In the genomic region with DNA sequence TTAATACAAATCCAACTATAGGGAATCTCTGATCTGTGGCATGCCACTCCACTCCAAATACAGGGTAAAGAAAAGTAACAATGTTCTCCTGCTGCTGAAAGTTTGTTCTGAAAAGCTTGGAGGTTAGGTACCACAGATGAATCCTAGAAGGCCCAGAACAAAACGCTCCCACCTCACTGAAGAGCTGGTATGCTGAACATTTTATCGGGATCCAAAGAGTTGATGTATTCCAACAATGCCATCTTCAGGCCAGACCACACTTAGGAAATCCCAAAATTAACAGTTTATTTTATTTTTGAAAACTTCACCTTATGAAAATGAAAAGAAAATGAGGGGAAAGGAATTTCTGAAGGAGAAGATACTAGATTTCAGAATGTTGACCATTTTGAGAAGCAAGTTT, we compare ENCODE assay signal across 11 cellular contexts.
DNase-seq lines count a peak whose midpoint lies in the region; ATAC-seq and TF ChIP-seq lines count a peak whose summit lies in the region.
"Had no signal": no experiment of that assay in that cellular context is flagged by ENCODE, and none has a peak within 500 bp of the region (broad histone marks: within the 10 kb centered on the region; RNA-seq: fewer than 3 reads in every experiment).

No MANE protein-coding gene starts in this region.

- H3K4me3 ChIP-seq in heart right ventricle, result no peak overlapping the region
- H3K4me3 ChIP-seq in lower leg skin (ENCODE audit: low read depth, poor library complexity, severe bottlenecking), result no peak overlapping the region

- intact Hi-C loops in heart right ventricle (cut with DNase I) (loop anchor here in 1 of 10 donors (10.0 kb wide), 1 partner anchor 144 kb away; a partner anchor contains a TSS), sciatic nerve (cut with DNase I) (no loop called here), lower leg skin (cut with DNase I; ENCODE audit: low total_unique reads) (no loop called here)

- no peaks in the 10 kb centered on the region for H3K36me3 ChIP-seq in heart right ventricle

- TF ChIP-seq CTCF in heart right ventricle (IDR thresholded peaks at IDR 0.05) (peak in 7 of 9 donors; percentile 6 to 44 (median 33)), lower leg skin (IDR thresholded peaks at IDR 0.05) (no peak)

- no peaks in the 10 kb centered on the region for H3K27me3 ChIP-seq in heart right ventricle

- H3K27ac ChIP-seq in heart right ventricle, result no peak overlapping the region

- ATAC-seq in heart right ventricle, result peak in 2 of 8 donors; percentile 58 to 68
- ATAC-seq in sciatic nerve, result peak; percentile 89

- WGBS in heart right ventricle, 2 donors, result 41 to 48% methylated on average over 2 of the region's 2 CpGs
- 48 to 67% methylated on average over 2 of the region's 2 CpGs for WGBS in lower leg skin, 2 donors

- H3K9me3 ChIP-seq in heart right ventricle, result no peaks in the 10 kb centered on the region

- no peaks in the 10 kb centered on the region for H3K4me1 ChIP-seq in heart right ventricle

- no peak for TF ChIP-seq POLR2A in lower leg skin (IDR thresholded peaks at IDR 0.05)

- peak; percentile 1 for DNase-seq in NCI-H1694 (lab: John Stamatoyannopoulos, UW)
- no peak for DNase-seq in NCI-H1694 treated with DMSO at 0.1 percent for 48 hours (lab: John Stamatoyannopoulos, UW)
- peak; percentile 0 for DNase-seq in SW480 (ENCODE audit: low spot score)
- no peak for DNase-seq in heart right ventricle
- DNase-seq in sciatic nerve (ENCODE audit: low spot score), result no peak
- DNase-seq in lower leg skin (ENCODE audit: low spot score in 2 of 2), result no peak
- no peak for DNase-seq in stimulated activated CD4-positive, alpha-beta T cell treated with anti-CD3 and anti-CD28 coated beads, Interleukin-2, amount 100 ng/mL, for 24 hours
- DNase-seq in NAMALWA (ENCODE audit: low spot score), result no peak
- DNase-seq: activated CD4-positive, alpha-beta T cell treated with anti-CD3 and anti-CD28 coated beads for 4 hours; HCEC 1CT; NCI-H1092 treated with DMSO at 0.1 percent for 48 hours had no signal

Comparison
In these comparisons a context has a peak if more than half of its experiments do, and no peak if none do; other contexts are left out.
1. DNase-seq: peak in NCI-H1694 (single experiment) and SW480 (single experiment); none in NCI-H1694 treated with DMSO at 0.1 percent for 48 hours (single experiment), heart right ventricle (0 of 2), sciatic nerve (single experiment), lower leg skin (0 of 2), stimulated activated CD4-positive, alpha-beta T cell treated with anti-CD3 and anti-CD28 coated beads, Interleukin-2, amount 100 ng/mL, for 24 hours (0 of 2) and NAMALWA (single experiment).
2. CTCF ChIP-seq: peak in heart right ventricle (7 of 9); none in lower leg skin (0 of 3).